Comparison of ENCODE assay signal across 2 cellular contexts in genomic region chr2:118633371-118633770, GRCh38.
TF ChIP-seq lines count a peak whose summit lies in the region.

No MANE protein-coding gene starts in this region.

TF ChIP-seq in GM23338, 12 proteins besides CTCF, POLR2A, EP300 and RAD21:
- TF ChIP-seq, protein P1, sequence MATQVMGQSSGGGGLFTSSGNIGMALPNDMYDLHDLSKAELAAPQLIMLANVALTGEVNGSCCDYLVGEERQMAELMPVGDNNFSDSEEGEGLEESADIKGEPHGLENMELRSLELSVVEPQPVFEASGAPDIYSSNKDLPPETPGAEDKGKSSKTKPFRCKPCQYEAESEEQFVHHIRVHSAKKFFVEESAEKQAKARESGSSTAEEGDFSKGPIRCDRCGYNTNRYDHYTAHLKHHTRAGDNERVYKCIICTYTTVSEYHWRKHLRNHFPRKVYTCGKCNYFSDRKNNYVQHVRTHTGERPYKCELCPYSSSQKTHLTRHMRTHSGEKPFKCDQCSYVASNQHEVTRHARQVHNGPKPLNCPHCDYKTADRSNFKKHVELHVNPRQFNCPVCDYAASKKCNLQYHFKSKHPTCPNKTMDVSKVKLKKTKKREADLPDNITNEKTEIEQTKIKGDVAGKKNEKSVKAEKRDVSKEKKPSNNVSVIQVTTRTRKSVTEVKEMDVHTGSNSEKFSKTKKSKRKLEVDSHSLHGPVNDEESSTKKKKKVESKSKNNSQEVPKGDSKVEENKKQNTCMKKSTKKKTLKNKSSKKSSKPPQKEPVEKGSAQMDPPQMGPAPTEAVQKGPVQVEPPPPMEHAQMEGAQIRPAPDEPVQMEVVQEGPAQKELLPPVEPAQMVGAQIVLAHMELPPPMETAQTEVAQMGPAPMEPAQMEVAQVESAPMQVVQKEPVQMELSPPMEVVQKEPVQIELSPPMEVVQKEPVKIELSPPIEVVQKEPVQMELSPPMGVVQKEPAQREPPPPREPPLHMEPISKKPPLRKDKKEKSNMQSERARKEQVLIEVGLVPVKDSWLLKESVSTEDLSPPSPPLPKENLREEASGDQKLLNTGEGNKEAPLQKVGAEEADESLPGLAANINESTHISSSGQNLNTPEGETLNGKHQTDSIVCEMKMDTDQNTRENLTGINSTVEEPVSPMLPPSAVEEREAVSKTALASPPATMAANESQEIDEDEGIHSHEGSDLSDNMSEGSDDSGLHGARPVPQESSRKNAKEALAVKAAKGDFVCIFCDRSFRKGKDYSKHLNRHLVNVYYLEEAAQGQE (IDR thresholded peaks at IDR 0.05; ENCODE audit: unreplicated experiment), result no peak
TF ChIP-seq in GM23338: peak in this region for 0.

TF ChIP-seq in H1, 55 proteins besides CTCF, POLR2A, EP300 and RAD21:
- no peak for TF ChIP-seq TEAD4 (IDR thresholded peaks at IDR 0.05; ENCODE audit: low read depth, low read length)
- TF ChIP-seq CREB1 (IDR thresholded peaks at IDR 0.05), result no peak
